In the genomic region with DNA sequence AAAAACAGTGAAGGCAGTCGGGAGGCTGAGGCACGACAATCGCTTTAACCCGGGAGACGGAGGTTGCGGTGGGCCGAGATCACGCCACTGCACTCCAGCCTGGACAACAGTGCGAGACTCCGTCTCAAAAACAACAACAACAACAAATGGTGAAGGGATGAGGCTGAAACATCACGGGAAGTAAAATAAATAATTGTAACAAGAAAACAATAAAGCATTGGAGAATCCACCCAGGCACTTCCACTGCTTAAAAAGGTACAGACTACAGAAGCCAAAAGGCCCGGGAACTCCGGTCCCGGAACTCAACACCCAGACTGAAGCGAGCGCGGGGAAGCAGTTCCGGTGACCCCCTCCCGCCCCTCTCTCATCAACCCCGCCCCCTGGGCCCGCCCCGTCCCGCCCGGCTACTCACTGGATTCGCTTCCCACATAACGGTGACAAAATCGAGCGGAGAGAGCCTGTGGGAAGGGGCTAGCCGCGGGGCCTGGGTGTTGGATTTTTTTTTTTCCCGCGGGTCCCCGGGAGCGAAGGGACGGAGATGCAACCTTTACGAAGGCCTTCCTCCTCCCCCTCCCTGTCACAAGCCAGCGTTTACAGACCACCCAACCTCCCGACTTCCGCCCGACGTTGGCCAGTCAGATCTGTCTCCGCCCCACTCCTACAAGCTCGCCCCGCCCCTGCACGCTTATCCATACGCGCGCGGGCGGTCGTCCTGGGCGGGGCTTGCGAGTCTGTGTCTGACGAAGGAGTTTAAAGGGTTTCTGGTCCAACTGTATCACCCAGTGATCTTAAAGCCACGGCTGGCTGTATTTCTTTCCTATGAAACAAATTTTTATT, we compare ENCODE assay signal across 8 cellular contexts. TPM values are rescaled to one million over a fixed set of nuclear protein-coding genes. Genes with fewer than 3 reads are reported as not detected.
DNase-seq lines count a peak whose midpoint lies in the region; ATAC-seq and TF ChIP-seq lines count a peak whose summit lies in the region.

A gene with protein sequence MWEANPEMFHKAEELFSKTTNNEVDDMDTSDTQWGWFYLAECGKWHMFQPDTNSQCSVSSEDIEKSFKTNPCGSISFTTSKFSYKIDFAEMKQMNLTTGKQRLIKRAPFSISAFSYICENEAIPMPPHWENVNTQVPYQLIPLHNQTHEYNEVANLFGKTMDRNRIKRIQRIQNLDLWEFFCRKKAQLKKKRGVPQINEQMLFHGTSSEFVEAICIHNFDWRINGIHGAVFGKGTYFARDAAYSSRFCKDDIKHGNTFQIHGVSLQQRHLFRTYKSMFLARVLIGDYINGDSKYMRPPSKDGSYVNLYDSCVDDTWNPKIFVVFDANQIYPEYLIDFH (minus strand): TSS at position 600 of the 837 bp plus-strand sequence. CDS start 170 bp downstream, at position 430.

- peak within 1 kb of the TSS; percentile 96 for H3K27ac Mint-ChIP-seq in dendritic cell treated with granulocyte-macrophage colony-stimulating factor and Interleukin-4, amounts not matched to agents 40 ng/mL and 50 ng/mL, for 4 days

- H3K4me1 Mint-ChIP-seq in dendritic cell treated with granulocyte-macrophage colony-stimulating factor and Interleukin-4, amounts not matched to agents 40 ng/mL and 50 ng/mL, for 4 days (ENCODE audit: low read depth) = peaks cover 42% of the 10 kb centered on the region

- no peak for TF ChIP-seq CTCF in liver (IDR thresholded peaks at IDR 0.05; ENCODE audit: low read depth, low read length, missing input control)

- no peaks in the 10 kb centered on the region for H3K27me3 ChIP-seq in liver (ENCODE audit: control insufficient read depth in 4 of 4, insufficient read depth in 4 of 4, low read length in 3 of 4)

- no peaks in the 10 kb centered on the region for H3K9me3 Mint-ChIP-seq in dendritic cell treated with granulocyte-macrophage colony-stimulating factor and Interleukin-4, amounts not matched to agents 40 ng/mL and 50 ng/mL, for 4 days

- under 1% methylated on average over 55 of the region's 55 CpGs for WGBS in liver

- H3K4me3 Mint-ChIP-seq in dendritic cell treated with granulocyte-macrophage colony-stimulating factor and Interleukin-4, amounts not matched to agents 40 ng/mL and 50 ng/mL, for 4 days = peak within 1 kb of the TSS; percentile 90

- intact Hi-C loops in dendritic cell treated with granulocyte-macrophage colony-stimulating factor and Interleukin-4, amounts not matched to agents 40 ng/mL and 50 ng/mL, for 4 days (cut with micrococcal nuclease) = loop anchor here (5.0 kb wide), 4 partner anchors 399 to 664 kb away; a partner anchor contains a TSS

- H3K27ac ChIP-seq in liver (ENCODE audit: low read depth in 1 of 2, low read length in 2 of 2) = peak within 1 kb of the TSS; percentile 84 to 94

- peak in 1 of 2 donors; percentile 6 for TF ChIP-seq RAD21 in liver (IDR thresholded peaks at IDR 0.05)

- no peaks in the 10 kb centered on the region for H3K9me3 ChIP-seq in liver (ENCODE audit: control insufficient read depth in 4 of 4, low read length in 3 of 4)

- H3K27me3 Mint-ChIP-seq in dendritic cell treated with granulocyte-macrophage colony-stimulating factor and Interleukin-4, amounts not matched to agents 40 ng/mL and 50 ng/mL, for 4 days = peaks cover 1% of the 10 kb centered on the region

- DNase-seq in C1 segment of cervical spinal cord (lab: John Stamatoyannopoulos, UW) (peak; percentile 71 to 99 (median 96)), NCI-H774 (lab: John Stamatoyannopoulos, UW) (peak; percentile 98)
- DNase-seq in activated CD4-positive, alpha-beta T cell treated with anti-CD3 and anti-CD28 coated beads, Interleukin-2, amount 50 U/mL, for 4 hours = peak; percentile 97 to 98
- DNase-seq in stimulated activated CD4-positive, alpha-beta T cell treated with anti-CD3 and anti-CD28 coated beads, Interleukin-4, amount 100 ng/mL, for 24 hours = peak; percentile 99

- H3K4me1 ChIP-seq in liver (ENCODE audit: control insufficient read depth in 4 of 4, insufficient read depth in 4 of 4, low read length in 3 of 4) = peaks cover 4 to 23% (median 13%) of the 10 kb centered on the region in 4 donors

- H3K9ac ChIP-seq in liver (ENCODE audit: low read depth in 1 of 2, low read length in 2 of 2) = peak within 1 kb of the TSS; percentile 60 to 79

- H3K36me3 Mint-ChIP-seq in dendritic cell treated with granulocyte-macrophage colony-stimulating factor and Interleukin-4, amounts not matched to agents 40 ng/mL and 50 ng/mL, for 4 days (ENCODE audit: low read depth) = peaks cover 8% of the 10 kb centered on the region

- ATAC-seq in GM19372 (IDR thresholded peaks at IDR 0.05; ENCODE audit: low read depth, unreplicated experiment) = peak; percentile 95
- ATAC-seq in HG03558 (IDR thresholded peaks at IDR 0.05; ENCODE audit: extremely low read depth, unreplicated experiment) = peak; percentile 56

- H3K36me3 ChIP-seq in liver (ENCODE audit: control insufficient read depth in 4 of 4, insufficient read depth in 3 of 4, low read depth in 1 of 4, low read length in 3 of 4) = no peaks in the 10 kb centered on the region

- H3K4me3 ChIP-seq in liver (ENCODE audit: low read depth in 1 of 3, low read length in 3 of 3) = peak within 1 kb of the TSS; percentile 82 to 89 (median 84)

TF ChIP-seq in liver, 16 proteins besides CTCF, POLR2A, EP300 and RAD21:
- TF ChIP-seq YY1 (IDR thresholded peaks at IDR 0.05) (peak; percentile 53), JUND (IDR thresholded peaks at IDR 0.05) (peak in 1 of 2 donors; percentile 36), SP1 (IDR thresholded peaks at IDR 0.05) (peak; percentile 76), HNF4A (conservative IDR thresholded peaks at IDR 0.05) (peak in 1 of 2 donors; percentile 16), TAF1 (conservative IDR thresholded peaks at IDR 0.05) (peak; percentile 46), GABPA (IDR thresholded peaks at IDR 0.05 in 1 of 2, conservative IDR thresholded peaks at IDR 0.05 in 1 of 2) (peak; percentile 77 to 84), NR2F2 (IDR thresholded peaks at IDR 0.05) (peak; percentile 24), EGR1 (IDR thresholded peaks at IDR 0.05; ENCODE audit: low read depth in 2 of 2) (peak in 1 of 2 donors; percentile 22)
- TF ChIP-seq, protein P1, sequence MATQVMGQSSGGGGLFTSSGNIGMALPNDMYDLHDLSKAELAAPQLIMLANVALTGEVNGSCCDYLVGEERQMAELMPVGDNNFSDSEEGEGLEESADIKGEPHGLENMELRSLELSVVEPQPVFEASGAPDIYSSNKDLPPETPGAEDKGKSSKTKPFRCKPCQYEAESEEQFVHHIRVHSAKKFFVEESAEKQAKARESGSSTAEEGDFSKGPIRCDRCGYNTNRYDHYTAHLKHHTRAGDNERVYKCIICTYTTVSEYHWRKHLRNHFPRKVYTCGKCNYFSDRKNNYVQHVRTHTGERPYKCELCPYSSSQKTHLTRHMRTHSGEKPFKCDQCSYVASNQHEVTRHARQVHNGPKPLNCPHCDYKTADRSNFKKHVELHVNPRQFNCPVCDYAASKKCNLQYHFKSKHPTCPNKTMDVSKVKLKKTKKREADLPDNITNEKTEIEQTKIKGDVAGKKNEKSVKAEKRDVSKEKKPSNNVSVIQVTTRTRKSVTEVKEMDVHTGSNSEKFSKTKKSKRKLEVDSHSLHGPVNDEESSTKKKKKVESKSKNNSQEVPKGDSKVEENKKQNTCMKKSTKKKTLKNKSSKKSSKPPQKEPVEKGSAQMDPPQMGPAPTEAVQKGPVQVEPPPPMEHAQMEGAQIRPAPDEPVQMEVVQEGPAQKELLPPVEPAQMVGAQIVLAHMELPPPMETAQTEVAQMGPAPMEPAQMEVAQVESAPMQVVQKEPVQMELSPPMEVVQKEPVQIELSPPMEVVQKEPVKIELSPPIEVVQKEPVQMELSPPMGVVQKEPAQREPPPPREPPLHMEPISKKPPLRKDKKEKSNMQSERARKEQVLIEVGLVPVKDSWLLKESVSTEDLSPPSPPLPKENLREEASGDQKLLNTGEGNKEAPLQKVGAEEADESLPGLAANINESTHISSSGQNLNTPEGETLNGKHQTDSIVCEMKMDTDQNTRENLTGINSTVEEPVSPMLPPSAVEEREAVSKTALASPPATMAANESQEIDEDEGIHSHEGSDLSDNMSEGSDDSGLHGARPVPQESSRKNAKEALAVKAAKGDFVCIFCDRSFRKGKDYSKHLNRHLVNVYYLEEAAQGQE (IDR thresholded peaks at IDR 0.05) = no peak
- TF ChIP-seq, protein P2, sequence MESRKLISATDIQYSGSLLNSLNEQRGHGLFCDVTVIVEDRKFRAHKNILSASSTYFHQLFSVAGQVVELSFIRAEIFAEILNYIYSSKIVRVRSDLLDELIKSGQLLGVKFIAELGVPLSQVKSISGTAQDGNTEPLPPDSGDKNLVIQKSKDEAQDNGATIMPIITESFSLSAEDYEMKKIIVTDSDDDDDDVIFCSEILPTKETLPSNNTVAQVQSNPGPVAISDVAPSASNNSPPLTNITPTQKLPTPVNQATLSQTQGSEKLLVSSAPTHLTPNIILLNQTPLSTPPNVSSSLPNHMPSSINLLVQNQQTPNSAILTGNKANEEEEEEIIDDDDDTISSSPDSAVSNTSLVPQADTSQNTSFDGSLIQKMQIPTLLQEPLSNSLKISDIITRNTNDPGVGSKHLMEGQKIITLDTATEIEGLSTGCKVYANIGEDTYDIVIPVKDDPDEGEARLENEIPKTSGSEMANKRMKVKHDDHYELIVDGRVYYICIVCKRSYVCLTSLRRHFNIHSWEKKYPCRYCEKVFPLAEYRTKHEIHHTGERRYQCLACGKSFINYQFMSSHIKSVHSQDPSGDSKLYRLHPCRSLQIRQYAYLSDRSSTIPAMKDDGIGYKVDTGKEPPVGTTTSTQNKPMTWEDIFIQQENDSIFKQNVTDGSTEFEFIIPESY (IDR thresholded peaks at IDR 0.05) = no peak
TF ChIP-seq in liver: peak in this region for 8.

RNA-seq across cellular contexts. Expression of the gene that starts here (rescaled TPM):
- 1 to 10 TPM; 5.7 to 7.1 TPM for total RNA-seq in liver
- polyA plus RNA-seq in liver = 1 to 10 TPM; 2.2 to 2.4 TPM

Comparison
In these comparisons a context has a peak if more than half of its experiments do, and no peak if none do; other contexts are left out.
1. Peak in every context shown above with its lines: DNase-seq, ATAC-seq, H3K4me3 ChIP-seq and H3K27ac ChIP-seq.